In the genomic region with DNA sequence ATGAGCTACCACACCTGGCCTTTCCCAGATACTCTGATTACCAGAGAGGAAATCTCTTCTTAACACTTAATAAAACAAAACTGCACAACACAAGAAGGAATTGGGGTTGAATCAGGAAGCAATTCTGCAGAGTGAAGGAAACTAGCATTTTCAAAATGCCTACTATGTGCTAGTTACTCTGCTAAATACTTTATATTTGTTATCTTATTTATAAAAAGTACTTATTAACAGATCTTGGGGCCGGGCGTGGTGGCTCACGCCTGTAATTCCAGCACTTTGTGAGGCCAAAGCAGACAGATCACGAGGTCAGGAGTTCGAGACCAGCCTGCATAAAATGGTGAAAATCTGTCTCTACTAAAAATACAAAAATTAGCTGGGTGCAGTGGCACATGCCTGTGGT, we compare ENCODE assay signal across 2 cellular contexts.
TF ChIP-seq lines count a peak whose summit lies in the region.

No MANE protein-coding gene starts in this region.

TF ChIP-seq in WTC11, 78 proteins besides CTCF, POLR2A, EP300 and RAD21:
- TF ChIP-seq FOXP1 (CRISPR knock-in tag; IDR thresholded peaks at IDR 0.05; ENCODE audit: borderline replicate concordance) (no peak), ZNF317 (CRISPR knock-in tag; IDR thresholded peaks at IDR 0.05; ENCODE audit: borderline replicate concordance, low read depth) (no peak), SMAD3 (CRISPR knock-in tag; IDR thresholded peaks at IDR 0.05; ENCODE audit: borderline replicate concordance) (no peak), CBFB (CRISPR knock-in tag; IDR thresholded peaks at IDR 0.05; ENCODE audit: low read depth) (no peak), ZNF671 (CRISPR knock-in tag; IDR thresholded peaks at IDR 0.05) (no peak), CREM (CRISPR knock-in tag; IDR thresholded peaks at IDR 0.05) (no peak)
- TF ChIP-seq, protein P1, sequence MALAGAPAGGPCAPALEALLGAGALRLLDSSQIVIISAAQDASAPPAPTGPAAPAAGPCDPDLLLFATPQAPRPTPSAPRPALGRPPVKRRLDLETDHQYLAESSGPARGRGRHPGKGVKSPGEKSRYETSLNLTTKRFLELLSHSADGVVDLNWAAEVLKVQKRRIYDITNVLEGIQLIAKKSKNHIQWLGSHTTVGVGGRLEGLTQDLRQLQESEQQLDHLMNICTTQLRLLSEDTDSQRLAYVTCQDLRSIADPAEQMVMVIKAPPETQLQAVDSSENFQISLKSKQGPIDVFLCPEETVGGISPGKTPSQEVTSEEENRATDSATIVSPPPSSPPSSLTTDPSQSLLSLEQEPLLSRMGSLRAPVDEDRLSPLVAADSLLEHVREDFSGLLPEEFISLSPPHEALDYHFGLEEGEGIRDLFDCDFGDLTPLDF (CRISPR knock-in tag; IDR thresholded peaks at IDR 0.05) = no peak
- TF ChIP-seq, protein P2, sequence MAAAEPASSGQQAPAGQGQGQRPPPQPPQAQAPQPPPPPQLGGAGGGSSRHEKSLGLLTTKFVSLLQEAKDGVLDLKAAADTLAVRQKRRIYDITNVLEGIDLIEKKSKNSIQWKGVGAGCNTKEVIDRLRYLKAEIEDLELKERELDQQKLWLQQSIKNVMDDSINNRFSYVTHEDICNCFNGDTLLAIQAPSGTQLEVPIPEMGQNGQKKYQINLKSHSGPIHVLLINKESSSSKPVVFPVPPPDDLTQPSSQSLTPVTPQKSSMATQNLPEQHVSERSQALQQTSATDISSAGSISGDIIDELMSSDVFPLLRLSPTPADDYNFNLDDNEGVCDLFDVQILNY (CRISPR knock-in tag; IDR thresholded peaks at IDR 0.05) = no peak
- TF ChIP-seq, protein P3, sequence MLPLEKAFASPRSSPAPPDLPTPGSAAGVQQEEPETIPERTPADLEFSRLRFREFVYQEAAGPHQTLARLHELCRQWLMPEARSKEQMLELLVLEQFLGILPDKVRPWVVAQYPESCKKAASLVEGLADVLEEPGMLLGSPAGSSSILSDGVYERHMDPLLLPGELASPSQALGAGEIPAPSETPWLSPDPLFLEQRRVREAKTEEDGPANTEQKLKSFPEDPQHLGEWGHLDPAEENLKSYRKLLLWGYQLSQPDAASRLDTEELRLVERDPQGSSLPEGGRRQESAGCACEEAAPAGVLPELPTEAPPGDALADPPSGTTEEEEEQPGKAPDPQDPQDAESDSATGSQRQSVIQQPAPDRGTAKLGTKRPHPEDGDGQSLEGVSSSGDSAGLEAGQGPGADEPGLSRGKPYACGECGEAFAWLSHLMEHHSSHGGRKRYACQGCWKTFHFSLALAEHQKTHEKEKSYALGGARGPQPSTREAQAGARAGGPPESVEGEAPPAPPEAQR (CRISPR knock-in tag; IDR thresholded peaks at IDR 0.05) = no peak
- TF ChIP-seq, protein P4, sequence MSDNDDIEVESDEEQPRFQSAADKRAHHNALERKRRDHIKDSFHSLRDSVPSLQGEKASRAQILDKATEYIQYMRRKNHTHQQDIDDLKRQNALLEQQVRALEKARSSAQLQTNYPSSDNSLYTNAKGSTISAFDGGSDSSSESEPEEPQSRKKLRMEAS (CRISPR knock-in tag; IDR thresholded peaks at IDR 0.05) = no peak
- TF ChIP-seq, protein P5, sequence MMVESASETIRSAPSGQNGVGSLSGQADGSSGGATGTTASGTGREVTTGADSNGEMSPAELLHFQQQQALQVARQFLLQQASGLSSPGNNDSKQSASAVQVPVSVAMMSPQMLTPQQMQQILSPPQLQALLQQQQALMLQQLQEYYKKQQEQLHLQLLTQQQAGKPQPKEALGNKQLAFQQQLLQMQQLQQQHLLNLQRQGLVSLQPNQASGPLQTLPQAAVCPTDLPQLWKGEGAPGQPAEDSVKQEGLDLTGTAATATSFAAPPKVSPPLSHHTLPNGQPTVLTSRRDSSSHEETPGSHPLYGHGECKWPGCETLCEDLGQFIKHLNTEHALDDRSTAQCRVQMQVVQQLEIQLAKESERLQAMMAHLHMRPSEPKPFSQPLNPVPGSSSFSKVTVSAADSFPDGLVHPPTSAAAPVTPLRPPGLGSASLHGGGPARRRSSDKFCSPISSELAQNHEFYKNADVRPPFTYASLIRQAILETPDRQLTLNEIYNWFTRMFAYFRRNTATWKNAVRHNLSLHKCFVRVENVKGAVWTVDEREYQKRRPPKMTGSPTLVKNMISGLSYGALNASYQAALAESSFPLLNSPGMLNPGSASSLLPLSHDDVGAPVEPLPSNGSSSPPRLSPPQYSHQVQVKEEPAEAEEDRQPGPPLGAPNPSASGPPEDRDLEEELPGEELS (CRISPR knock-in tag; IDR thresholded peaks at IDR 0.05) = no peak

TF ChIP-seq in K562, 482 proteins besides CTCF, POLR2A, EP300 and RAD21:
- no peak for TF ChIP-seq TAF15 (IDR thresholded peaks at IDR 0.05; ENCODE audit: low read depth, low read length)
- peak; percentile 77 for TF ChIP-seq ZKSCAN1 (IDR thresholded peaks at IDR 0.05; ENCODE audit: low read depth, low read length)
